Comparison of ENCODE assay signal across 15 cellular contexts in the genomic region with DNA sequence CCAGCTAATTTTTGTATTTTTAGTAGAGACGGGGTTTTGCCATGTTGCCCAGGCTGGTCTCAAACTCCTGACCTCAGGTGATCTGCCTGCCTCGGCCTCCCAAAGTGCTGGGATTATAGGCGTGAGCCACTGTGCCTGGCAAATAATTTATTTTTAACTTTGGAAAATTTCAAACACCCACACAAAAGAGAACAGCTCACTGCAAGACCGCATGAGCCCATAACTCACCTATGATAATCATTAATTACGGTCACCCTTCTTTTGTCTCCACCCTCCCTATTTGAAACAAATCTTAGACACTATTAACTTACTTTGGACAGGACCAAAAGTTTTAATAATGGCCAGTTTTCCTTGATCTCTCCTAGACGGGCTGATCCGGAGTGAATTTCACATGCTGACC. TPM values are rescaled to one million over a fixed set of nuclear protein-coding genes. Genes with fewer than 3 reads are reported as not detected.
"Had no signal": no experiment of that assay in that cellular context is flagged by ENCODE, and none has a peak within 500 bp of the region (broad histone marks: within the 10 kb centered on the region; RNA-seq: fewer than 3 reads in every experiment).

No MANE protein-coding gene starts in this region.

RNA-seq across cellular contexts. Expression of a gene that starts 47.6 kb away (rescaled TPM):
- total RNA-seq: stomach, subcutaneous adipose tissue, suprapubic skin, temporal lobe, testis, thoracic aorta, thyroid gland, tibial nerve, upper lobe of left lung, upper lobe of right lung, ureter, urinary bladder, uterus, vagina had no signal
- polyA plus RNA-seq: stomach, thymus, urinary bladder had no signal
